ENCODE assay signal across 15 cellular contexts in the genomic region with DNA sequence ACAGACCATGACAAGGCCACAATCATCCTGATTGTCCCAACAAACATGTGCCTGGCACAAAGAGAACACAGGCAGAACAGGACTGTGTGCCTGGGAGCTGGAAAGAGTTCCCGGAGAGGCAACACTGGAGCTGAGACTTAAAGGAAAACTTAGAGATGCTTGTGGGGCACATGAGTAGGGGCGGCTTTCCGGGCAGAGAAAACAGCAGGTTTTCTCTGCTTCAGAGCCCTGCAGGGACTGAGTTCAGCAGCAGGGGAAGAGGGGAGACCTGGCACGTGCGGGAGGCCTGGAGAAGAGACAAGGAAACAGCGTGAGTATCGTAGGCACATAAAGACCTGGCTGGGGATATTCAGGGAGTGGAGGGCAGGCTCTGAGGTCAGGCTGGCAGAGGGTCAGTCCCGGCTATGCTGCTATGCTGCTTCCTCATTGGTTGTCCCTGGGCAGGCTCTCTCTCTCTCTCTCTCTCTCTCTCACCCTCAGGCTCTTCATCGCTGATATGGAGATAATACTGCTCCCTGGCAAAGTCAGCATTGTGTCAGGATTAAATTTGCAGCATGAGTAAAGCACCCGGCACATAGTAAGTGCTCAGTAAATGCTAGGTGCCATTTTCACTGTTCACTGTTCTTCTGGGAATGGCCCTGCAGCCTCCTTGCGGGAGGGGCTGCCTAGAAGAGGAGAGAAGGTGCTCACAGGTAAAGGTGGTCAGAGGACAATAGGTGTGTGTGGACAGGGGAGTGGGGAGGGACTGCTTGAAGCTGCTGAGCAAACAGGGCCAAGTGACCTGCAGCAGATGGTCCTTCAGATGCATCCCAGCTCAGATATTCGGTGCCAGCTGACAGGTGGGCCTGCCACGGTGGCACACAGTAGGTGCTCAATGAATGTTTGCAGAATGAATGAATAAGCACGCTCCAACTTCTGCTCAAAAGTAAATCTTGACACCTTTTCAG. TPM values are rescaled to one million over a fixed set of nuclear protein-coding genes. Genes with fewer than 3 reads are reported as not detected.
DNase-seq lines count a peak whose midpoint lies in the region; ATAC-seq and TF ChIP-seq lines count a peak whose summit lies in the region.
"Had no signal": no experiment of that assay in that cellular context is flagged by ENCODE, and none has a peak within 500 bp of the region (broad histone marks: within the 10 kb centered on the region; RNA-seq: fewer than 3 reads in every experiment).

No MANE protein-coding gene starts in this region.

- intact Hi-C loops in CD14-positive monocyte (cut with micrococcal nuclease): no loop called here
- intact Hi-C loops in naive thymus-derived CD4-positive, alpha-beta T cell (cut with micrococcal nuclease): no loop called here

- no peak overlapping the region for H2AFZ ChIP-seq in GM23338

- ATAC-seq in GM23338 (no peak), T-helper 17 cell (no peak)
- ATAC-seq in activated T-helper 17 cell treated with anti-CD3 and anti-CD28 coated beads, Interleukin-2, amount 50 U/mL, for 72 hours (replicated peaks): no peak
- no peak for ATAC-seq in naive thymus-derived CD4-positive, alpha-beta T cell

- H3K4me2 ChIP-seq in GM23338: peak overlapping the region; percentile 94

- H3K27ac Mint-ChIP-seq in CD14-positive monocyte (peak overlapping the region; percentile 28 to 95 (median 72)), GM23338 (no peak overlapping the region), T-helper 17 cell (no peak overlapping the region)
- H3K27ac Mint-ChIP-seq in activated T-helper 17 cell treated with anti-CD3 and anti-CD28 coated beads, Interleukin-2, amount 50 U/mL, for 72 hours: no peak overlapping the region
- H3K27ac Mint-ChIP-seq in naive thymus-derived CD4-positive, alpha-beta T cell: peak overlapping the region in 5 of 9 donors; percentile 10 to 82 (median 43)

- peaks cover 15% of the 10 kb centered on the region for H4K20me1 ChIP-seq in GM23338 (replicated peaks; ENCODE audit: insufficient read depth)

- H3K4me1 ChIP-seq in GM23338 (ENCODE audit: insufficient read depth): peaks cover 10% of the 10 kb centered on the region
- H3K4me1 ChIP-seq in naive thymus-derived CD4-positive, alpha-beta T cell (ENCODE audit: control insufficient read depth in 2 of 2, insufficient read depth in 2 of 2, low read length in 2 of 2): peaks cover 17% of the 10 kb centered on the region in 2 donors

- DNase-seq in CD14-positive monocyte (ENCODE audit: low spot score) (no peak), GM23338 (ENCODE audit: low spot score) (no peak), NCI-H1436 treated with DMSO at 0.1 percent for 48 hours (lab: John Stamatoyannopoulos, UW) (no peak), cerebellar nuclear complex (lab: John Stamatoyannopoulos, UW) (no peak), OCI-M2 (lab: John Stamatoyannopoulos, UW; ENCODE audit: unreplicated experiment) (no peak), T-helper 17 cell (no peak)
- no peak for DNase-seq in naive thymus-derived CD4-positive, alpha-beta T cell
- DNase-seq: activated CD8-positive, alpha-beta memory T cell treated with anti-CD3 and anti-CD28 coated beads, Interleukin-2, amount 50 U/mL, for 48 hours; DMS 273 treated with DMSO at 0.1 percent for 48 hours; foreskin fibroblast; KG1; sigmoid colon had no signal

- H3K9me3 Mint-ChIP-seq in CD14-positive monocyte (no peaks in the 10 kb centered on the region), GM23338 (no peaks in the 10 kb centered on the region)
- no peaks in the 10 kb centered on the region for H3K9me3 Mint-ChIP-seq in activated T-helper 17 cell treated with anti-CD3 and anti-CD28 coated beads, Interleukin-2, amount 50 U/mL, for 72 hours
- H3K9me3 Mint-ChIP-seq in naive thymus-derived CD4-positive, alpha-beta T cell: no peaks in the 10 kb centered on the region

- H3F3A ChIP-seq in GM23338 (replicated peaks; ENCODE audit: low read depth): peaks cover 4% of the 10 kb centered on the region; the same call in 1 of the 2 replicates

- peaks cover 0 to 7% (median 1%) of the 10 kb centered on the region in 3 donors for H3K27me3 Mint-ChIP-seq in CD14-positive monocyte (ENCODE audit: low read depth in 3 of 3)
- peaks cover 24% of the 10 kb centered on the region for H3K27me3 Mint-ChIP-seq in GM23338 (ENCODE audit: insufficient read depth, low read depth, poor library complexity)
- H3K27me3 Mint-ChIP-seq in activated T-helper 17 cell treated with anti-CD3 and anti-CD28 coated beads, Interleukin-2, amount 50 U/mL, for 72 hours: no peaks in the 10 kb centered on the region
- H3K27me3 Mint-ChIP-seq in naive thymus-derived CD4-positive, alpha-beta T cell: peaks cover 0 to 2% (median 0%) of the 10 kb centered on the region in 5 donors
- H3K27me3 Mint-ChIP-seq in T-helper 17 cell: no peaks in the 10 kb centered on the region

- H3K27me3 ChIP-seq in GM23338 (ENCODE audit: insufficient read depth): peaks cover 9% of the 10 kb centered on the region; the same call in 1 of the 2 replicates
- H3K27me3 ChIP-seq in naive thymus-derived CD4-positive, alpha-beta T cell (ENCODE audit: control insufficient read depth in 2 of 2, insufficient read depth in 2 of 2, low read length in 2 of 2): no peaks in the 10 kb centered on the region
- H3K27me3 ChIP-seq: sigmoid colon had no signal

- H3K4me1 Mint-ChIP-seq in CD14-positive monocyte (peaks cover 82% of the 10 kb centered on the region), GM23338 (peaks cover 23% of the 10 kb centered on the region), T-helper 17 cell (peaks cover 23% of the 10 kb centered on the region)
- H3K4me1 Mint-ChIP-seq in activated T-helper 17 cell treated with anti-CD3 and anti-CD28 coated beads, Interleukin-2, amount 50 U/mL, for 72 hours: no peaks in the 10 kb centered on the region
- H3K4me1 Mint-ChIP-seq in naive thymus-derived CD4-positive, alpha-beta T cell: peaks cover 18 to 48% (median 39%) of the 10 kb centered on the region in 7 donors

- H3K36me3 Mint-ChIP-seq in CD14-positive monocyte: peaks cover 29 to 52% of the 10 kb centered on the region in 2 donors
- H3K36me3 Mint-ChIP-seq in GM23338 (ENCODE audit: low read depth): no peaks in the 10 kb centered on the region; the same call in 1 of the 3 replicates
- H3K36me3 Mint-ChIP-seq in activated T-helper 17 cell treated with anti-CD3 and anti-CD28 coated beads, Interleukin-2, amount 50 U/mL, for 72 hours (ENCODE audit: low read depth): no peaks in the 10 kb centered on the region
- peaks cover 0 to 8% (median 0%) of the 10 kb centered on the region in 5 donors for H3K36me3 Mint-ChIP-seq in naive thymus-derived CD4-positive, alpha-beta T cell
- peaks cover 2% of the 10 kb centered on the region for H3K36me3 Mint-ChIP-seq in T-helper 17 cell (ENCODE audit: low read depth)

- no peaks in the 10 kb centered on the region for H3K9me3 ChIP-seq in naive thymus-derived CD4-positive, alpha-beta T cell (ENCODE audit: control insufficient read depth in 2 of 3, low read length in 3 of 3)
- H3K9me3 ChIP-seq in T-helper 17 cell (ENCODE audit: control insufficient read depth, low read length, poor library complexity, severe bottlenecking): no peaks in the 10 kb centered on the region
- H3K9me3 ChIP-seq: lower lobe of right lung, sigmoid colon had no signal

- peak overlapping the region; percentile 89; the same call in 1 of the 2 replicates for H3K4me3 ChIP-seq in GM23338
- H3K4me3 ChIP-seq in naive thymus-derived CD4-positive, alpha-beta T cell (ENCODE audit: low read length): no peak overlapping the region

- no peak overlapping the region; the same call in 1 of the 2 replicates for H3K27ac ChIP-seq in GM23338 (ENCODE audit: low read depth)
- no peak overlapping the region for H3K27ac ChIP-seq in naive thymus-derived CD4-positive, alpha-beta T cell (ENCODE audit: low read depth, low read length)
- H3K27ac ChIP-seq: lower lobe of right lung, sigmoid colon had no signal

- TF ChIP-seq CTCF in CD14-positive monocyte (IDR thresholded peaks at IDR 0.05): no peak
- TF ChIP-seq CTCF in GM23338 (conservative IDR thresholded peaks at IDR 0.05; ENCODE audit: low read depth in 2 of 2): no peak

- CTCF ChIA-PET in naive thymus-derived CD4-positive, alpha-beta T cell (lab: Charles Lee): no interaction called here

- POLR2A ChIA-PET in naive thymus-derived CD4-positive, alpha-beta T cell (lab: Charles Lee): no interaction called here

- no peaks in the 10 kb centered on the region for H3K9me2 ChIP-seq in GM23338 (ENCODE audit: insufficient read depth)

- H3K4me3 Mint-ChIP-seq in CD14-positive monocyte (peak overlapping the region; percentile 98), GM23338 (peak overlapping the region; percentile 85; the same call in 1 of the 3 replicates), T-helper 17 cell (no peak overlapping the region)
- peak overlapping the region; percentile 88 for H3K4me3 Mint-ChIP-seq in activated T-helper 17 cell treated with anti-CD3 and anti-CD28 coated beads, Interleukin-2, amount 50 U/mL, for 72 hours
- H3K4me3 Mint-ChIP-seq in naive thymus-derived CD4-positive, alpha-beta T cell: peak overlapping the region; percentile 32 to 99 (median 92)

- peaks cover 43% of the 10 kb centered on the region for H3K79me2 ChIP-seq in GM23338 (replicated peaks; ENCODE audit: insufficient read depth)

- H3K36me3 ChIP-seq in GM23338 (ENCODE audit: insufficient read depth): no peaks in the 10 kb centered on the region
- H3K36me3 ChIP-seq in naive thymus-derived CD4-positive, alpha-beta T cell (ENCODE audit: control insufficient read depth in 2 of 3, insufficient read depth in 3 of 3, low read length in 3 of 3): no peaks in the 10 kb centered on the region

TF ChIP-seq in GM23338, 12 proteins besides CTCF, POLR2A, EP300 and RAD21 (continues in another document):
- TF ChIP-seq JUNB (IDR thresholded peaks at IDR 0.05; ENCODE audit: unreplicated experiment) (no peak), CREB1 (CRISPR knock-in tag; IDR thresholded peaks at IDR 0.05; ENCODE audit: low read depth) (no peak)

RNA-seq across cellular contexts. Expression of a gene that starts 2.0 kb away (rescaled TPM):
- polyA plus RNA-seq in CD14-positive monocyte (10 to 100 TPM; 14.0 to 15.6 TPM), GM23338 (2016; fragmentation: Nextera tagmentation; extraction: Ambion mirVana) (15.0 and 19.1 TPM in 2 replicates)
- total RNA-seq in GM23338 (2014; rRNA removed; shearing (Covaris generic)): 78.6 and 81.8 TPM in 2 replicates
- total RNA-seq in activated T-helper 17 cell treated with anti-CD3 and anti-CD28 coated beads, Interleukin-2, amount 50 U/mL, for 72 hours: 10 to 100 TPM in 1 of 2 donors, 1 to 10 TPM in 1; 8.7 to 24.1 TPM
- total RNA-seq in naive thymus-derived CD4-positive, alpha-beta T cell: 10 to 100 TPM; 13.2 to 58.2 (median 27.9) TPM
- polyA plus RNA-seq in naive thymus-derived CD4-positive, alpha-beta T cell: 1 to 10 TPM; 2.3 to 2.5 TPM
- 10 to 100 TPM; 10.9 to 11.6 TPM for total RNA-seq in T-helper 17 cell

RNA-seq across cellular contexts. Expression of a gene that starts 46.0 kb away (rescaled TPM):
- polyA plus RNA-seq in CD14-positive monocyte: 10 to 100 TPM; 14.0 to 19.0 TPM
- 0.89 TPM in 1 of 2 replicates, not detected in the other for total RNA-seq in GM23338 (2014; rRNA removed; shearing (Covaris generic))
- polyA plus RNA-seq in GM23338 (2016; fragmentation: Nextera tagmentation; extraction: Ambion mirVana): 0.47 and 1.1 TPM in 2 replicates
- total RNA-seq in activated T-helper 17 cell treated with anti-CD3 and anti-CD28 coated beads, Interleukin-2, amount 50 U/mL, for 72 hours: not detected
- under 1 TPM in 1 of 5 experiments, not detected in 4; 0.61 TPM for total RNA-seq in naive thymus-derived CD4-positive, alpha-beta T cell
- under 1 TPM in 1 of 2 donors, not detected in 1; 0.25 TPM for polyA plus RNA-seq in naive thymus-derived CD4-positive, alpha-beta T cell
- total RNA-seq in T-helper 17 cell: under 1 TPM in 1 of 2 donors, not detected in 1; 0.37 TPM
- total RNA-seq: lower lobe of right lung, NCI-H460, sigmoid colon had no signal

Comparison
In these comparisons a context has a peak if more than half of its experiments do, and no peak if none do; other contexts are left out.
1. H3K27ac Mint-ChIP-seq: peak in CD14-positive monocyte (7 of 7) and naive thymus-derived CD4-positive, alpha-beta T cell (5 of 9); none in GM23338 (single experiment), activated T-helper 17 cell treated with anti-CD3 and anti-CD28 coated beads, Interleukin-2, amount 50 U/mL, for 72 hours (single experiment) and T-helper 17 cell (single experiment).